Comparison of ENCODE assay signal across 1 cellular context in the genomic region with DNA sequence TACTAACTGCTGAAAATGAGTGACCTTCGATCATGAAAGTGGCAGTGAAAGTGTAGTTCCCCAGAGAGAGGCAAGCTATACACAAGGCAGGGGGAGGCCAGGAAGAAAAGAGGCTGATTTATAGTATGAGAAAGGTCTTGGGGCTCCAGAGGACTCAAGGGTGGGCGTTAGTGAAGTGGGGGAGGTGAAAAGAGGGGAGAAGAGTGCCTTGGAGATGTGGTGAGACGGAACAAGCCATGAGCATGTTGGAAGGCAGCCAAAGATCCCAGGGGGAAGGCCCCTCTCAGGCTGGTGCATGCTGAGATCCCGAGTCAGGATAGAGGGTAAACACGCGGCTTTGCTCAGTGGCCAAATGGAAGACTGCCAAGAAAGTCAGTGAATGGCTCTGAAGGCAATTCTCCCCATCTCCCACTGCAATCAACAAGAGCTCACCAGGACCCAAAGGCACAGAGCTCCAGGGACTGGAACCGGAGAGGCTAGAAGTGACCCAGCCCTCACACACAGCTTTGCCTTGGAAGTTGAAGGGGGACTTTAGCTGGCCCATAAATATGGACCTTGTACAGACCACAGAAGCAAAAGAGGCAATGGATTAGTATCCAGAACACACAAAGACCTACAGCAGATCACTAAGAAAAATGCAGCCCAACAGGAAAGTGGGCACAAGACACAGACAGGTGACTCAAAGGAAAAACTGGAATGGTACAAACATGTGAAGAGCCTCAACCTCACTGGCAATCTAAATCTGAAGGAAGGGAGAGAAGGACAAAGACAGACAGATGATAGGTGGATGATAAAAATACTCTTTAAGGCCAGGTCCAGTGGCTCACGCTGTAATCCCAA.
TF ChIP-seq lines count a peak whose summit lies in the region.

No MANE protein-coding gene starts in this region.

TF ChIP-seq in HepG2, 621 proteins besides CTCF, POLR2A, EP300 and RAD21 (continued from another document):
- no peak; the same call in 1 of the 2 replicates for TF ChIP-seq ZNF12 (CRISPR knock-in tag; IDR thresholded peaks at IDR 0.05)
- TF ChIP-seq, protein P1, sequence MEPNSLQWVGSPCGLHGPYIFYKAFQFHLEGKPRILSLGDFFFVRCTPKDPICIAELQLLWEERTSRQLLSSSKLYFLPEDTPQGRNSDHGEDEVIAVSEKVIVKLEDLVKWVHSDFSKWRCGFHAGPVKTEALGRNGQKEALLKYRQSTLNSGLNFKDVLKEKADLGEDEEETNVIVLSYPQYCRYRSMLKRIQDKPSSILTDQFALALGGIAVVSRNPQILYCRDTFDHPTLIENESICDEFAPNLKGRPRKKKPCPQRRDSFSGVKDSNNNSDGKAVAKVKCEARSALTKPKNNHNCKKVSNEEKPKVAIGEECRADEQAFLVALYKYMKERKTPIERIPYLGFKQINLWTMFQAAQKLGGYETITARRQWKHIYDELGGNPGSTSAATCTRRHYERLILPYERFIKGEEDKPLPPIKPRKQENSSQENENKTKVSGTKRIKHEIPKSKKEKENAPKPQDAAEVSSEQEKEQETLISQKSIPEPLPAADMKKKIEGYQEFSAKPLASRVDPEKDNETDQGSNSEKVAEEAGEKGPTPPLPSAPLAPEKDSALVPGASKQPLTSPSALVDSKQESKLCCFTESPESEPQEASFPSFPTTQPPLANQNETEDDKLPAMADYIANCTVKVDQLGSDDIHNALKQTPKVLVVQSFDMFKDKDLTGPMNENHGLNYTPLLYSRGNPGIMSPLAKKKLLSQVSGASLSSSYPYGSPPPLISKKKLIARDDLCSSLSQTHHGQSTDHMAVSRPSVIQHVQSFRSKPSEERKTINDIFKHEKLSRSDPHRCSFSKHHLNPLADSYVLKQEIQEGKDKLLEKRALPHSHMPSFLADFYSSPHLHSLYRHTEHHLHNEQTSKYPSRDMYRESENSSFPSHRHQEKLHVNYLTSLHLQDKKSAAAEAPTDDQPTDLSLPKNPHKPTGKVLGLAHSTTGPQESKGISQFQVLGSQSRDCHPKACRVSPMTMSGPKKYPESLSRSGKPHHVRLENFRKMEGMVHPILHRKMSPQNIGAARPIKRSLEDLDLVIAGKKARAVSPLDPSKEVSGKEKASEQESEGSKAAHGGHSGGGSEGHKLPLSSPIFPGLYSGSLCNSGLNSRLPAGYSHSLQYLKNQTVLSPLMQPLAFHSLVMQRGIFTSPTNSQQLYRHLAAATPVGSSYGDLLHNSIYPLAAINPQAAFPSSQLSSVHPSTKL (CRISPR knock-in tag; IDR thresholded peaks at IDR 0.05): peak; percentile 85
- TF ChIP-seq HMG20A (CRISPR knock-in tag; IDR thresholded peaks at IDR 0.05; ENCODE audit: borderline replicate concordance): peak; percentile 56; the same call in 1 of the 2 replicates
- peak; percentile 80 for TF ChIP-seq PHF21A (CRISPR knock-in tag; IDR thresholded peaks at IDR 0.05)
- no peak for TF ChIP-seq RNF2 (conservative IDR thresholded peaks at IDR 0.05; ENCODE audit: low read depth)
- TF ChIP-seq ZNF557 (CRISPR knock-in tag; IDR thresholded peaks at IDR 0.05): no peak
- no peak; the same call in 1 of the 2 replicates for TF ChIP-seq ZNF629 (CRISPR knock-in tag; conservative IDR thresholded peaks at IDR 0.05)
- TF ChIP-seq, protein P2, sequence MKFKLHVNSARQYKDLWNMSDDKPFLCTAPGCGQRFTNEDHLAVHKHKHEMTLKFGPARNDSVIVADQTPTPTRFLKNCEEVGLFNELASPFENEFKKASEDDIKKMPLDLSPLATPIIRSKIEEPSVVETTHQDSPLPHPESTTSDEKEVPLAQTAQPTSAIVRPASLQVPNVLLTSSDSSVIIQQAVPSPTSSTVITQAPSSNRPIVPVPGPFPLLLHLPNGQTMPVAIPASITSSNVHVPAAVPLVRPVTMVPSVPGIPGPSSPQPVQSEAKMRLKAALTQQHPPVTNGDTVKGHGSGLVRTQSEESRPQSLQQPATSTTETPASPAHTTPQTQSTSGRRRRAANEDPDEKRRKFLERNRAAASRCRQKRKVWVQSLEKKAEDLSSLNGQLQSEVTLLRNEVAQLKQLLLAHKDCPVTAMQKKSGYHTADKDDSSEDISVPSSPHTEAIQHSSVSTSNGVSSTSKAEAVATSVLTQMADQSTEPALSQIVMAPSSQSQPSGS (CRISPR knock-in tag; IDR thresholded peaks at IDR 0.05): no peak
- TF ChIP-seq TFAP4 (IDR thresholded peaks at IDR 0.05; ENCODE audit: borderline replicate concordance, low read depth): no peak
- peak; percentile 79 for TF ChIP-seq FOXP4 (CRISPR knock-in tag; IDR thresholded peaks at IDR 0.05)
- peak; percentile 70 for TF ChIP-seq MAX (IDR thresholded peaks at IDR 0.05)
- peak; percentile 40; the same call in 1 of the 2 replicates for TF ChIP-seq CREM (IDR thresholded peaks at IDR 0.05)
- TF ChIP-seq CREM (CRISPR knock-in tag; IDR thresholded peaks at IDR 0.05): no peak
- 0 out of 2 replicates have a peak, but pooled peaks have one; percentile 14 for TF ChIP-seq RCOR2 (CRISPR knock-in tag; IDR thresholded peaks at IDR 0.05)
- TF ChIP-seq SAP130 (CRISPR knock-in tag; IDR thresholded peaks at IDR 0.05; ENCODE audit: low read depth): peak; percentile 70
- TF ChIP-seq ZNF878 (CRISPR knock-in tag; IDR thresholded peaks at IDR 0.05): peak; percentile 86; the same call in 1 of the 2 replicates
- 0 out of 2 replicates have a peak, but pooled peaks have one; percentile 34 for TF ChIP-seq KMT2B (CRISPR knock-in tag; IDR thresholded peaks at IDR 0.05)
- TF ChIP-seq, protein P3, sequence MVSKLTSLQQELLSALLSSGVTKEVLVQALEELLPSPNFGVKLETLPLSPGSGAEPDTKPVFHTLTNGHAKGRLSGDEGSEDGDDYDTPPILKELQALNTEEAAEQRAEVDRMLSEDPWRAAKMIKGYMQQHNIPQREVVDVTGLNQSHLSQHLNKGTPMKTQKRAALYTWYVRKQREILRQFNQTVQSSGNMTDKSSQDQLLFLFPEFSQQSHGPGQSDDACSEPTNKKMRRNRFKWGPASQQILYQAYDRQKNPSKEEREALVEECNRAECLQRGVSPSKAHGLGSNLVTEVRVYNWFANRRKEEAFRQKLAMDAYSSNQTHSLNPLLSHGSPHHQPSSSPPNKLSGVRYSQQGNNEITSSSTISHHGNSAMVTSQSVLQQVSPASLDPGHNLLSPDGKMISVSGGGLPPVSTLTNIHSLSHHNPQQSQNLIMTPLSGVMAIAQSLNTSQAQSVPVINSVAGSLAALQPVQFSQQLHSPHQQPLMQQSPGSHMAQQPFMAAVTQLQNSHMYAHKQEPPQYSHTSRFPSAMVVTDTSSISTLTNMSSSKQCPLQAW (CRISPR knock-in tag; IDR thresholded peaks at IDR 0.05): 0 out of 2 replicates have a peak, but pooled peaks have one; percentile 40
- peak; percentile 88 for TF ChIP-seq ZBTB7B (CRISPR knock-in tag; IDR thresholded peaks at IDR 0.05)
- TF ChIP-seq SKI (IDR thresholded peaks at IDR 0.05; ENCODE audit: partially characterized antibody): peak; percentile 9
- peak; percentile 83 for TF ChIP-seq ZNF687 (CRISPR knock-in tag; IDR thresholded peaks at IDR 0.05)
- TF ChIP-seq, protein P4, sequence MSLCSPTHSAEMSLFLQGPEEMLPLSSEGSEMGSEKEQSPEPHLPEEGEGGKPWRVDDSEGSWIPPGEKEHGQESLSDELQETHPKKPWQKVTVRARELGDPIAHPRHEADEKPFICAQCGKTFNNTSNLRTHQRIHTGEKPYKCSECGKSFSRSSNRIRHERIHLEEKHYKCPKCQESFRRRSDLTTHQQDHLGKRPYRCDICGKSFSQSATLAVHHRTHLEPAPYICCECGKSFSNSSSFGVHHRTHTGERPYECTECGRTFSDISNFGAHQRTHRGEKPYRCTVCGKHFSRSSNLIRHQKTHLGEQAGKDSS (CRISPR knock-in tag; IDR thresholded peaks at IDR 0.05; ENCODE audit: borderline replicate concordance, low read depth): peak; percentile 59; the same call in 1 of the 2 replicates
- TF ChIP-seq ASH2L (IDR thresholded peaks at IDR 0.05; ENCODE audit: insufficient read length, low read depth, low read length): peak; percentile 84
- TF ChIP-seq THAP11 (CRISPR knock-in tag; IDR thresholded peaks at IDR 0.05): peak; percentile 46
- TF ChIP-seq BCL6 (CRISPR knock-in tag; IDR thresholded peaks at IDR 0.05): peak; percentile 35; the same call in 1 of the 2 replicates
- TF ChIP-seq GFI1 (CRISPR knock-in tag; IDR thresholded peaks at IDR 0.05; ENCODE audit: borderline replicate concordance): 0 out of 2 replicates have a peak, but pooled peaks have one; percentile 65
- TF ChIP-seq SMAD9 (CRISPR knock-in tag; IDR thresholded peaks at IDR 0.05): no peak
- TF ChIP-seq TMF1 (CRISPR knock-in tag; IDR thresholded peaks at IDR 0.05; ENCODE audit: low read depth): no peak
- TF ChIP-seq HOXA9 (CRISPR knock-in tag; IDR thresholded peaks at IDR 0.05; ENCODE audit: borderline replicate concordance): no peak
- TF ChIP-seq BATF2 (CRISPR knock-in tag; IDR thresholded peaks at IDR 0.05): no peak
- peak; percentile 87 for TF ChIP-seq GATAD2A (CRISPR knock-in tag; IDR thresholded peaks at IDR 0.05)
